Comparison of ENCODE assay signal across 5 cellular contexts in genomic region chr1:90824551-90824950, GRCh38.
"Had no signal": no experiment of that assay in that cellular context is flagged by ENCODE, and none has a peak within 500 bp of the region (broad histone marks: within the 10 kb centered on the region; RNA-seq: fewer than 3 reads in every experiment).

No MANE protein-coding gene starts in this region.

- ATAC-seq: HepG2 had no signal

- DNase-seq: IMR-90, KBM-7 had no signal

- FAIRE-seq: HepG2, HTR-8/SVneo had no signal

- H3K27ac ChIP-seq: HL-60 had no signal
